In genomic region chr13:23946900-23947299, GRCh38 we compare ENCODE assay signal across 34 cellular contexts. TPM values are rescaled to one million over a fixed set of nuclear protein-coding genes. Genes with fewer than 3 reads are reported as not detected.
"Had no signal": no experiment of that assay in that cellular context is flagged by ENCODE, and none has a peak within 500 bp of the region (broad histone marks: within the 10 kb centered on the region; RNA-seq: fewer than 3 reads in every experiment).

No MANE protein-coding gene starts in this region.

- H3K36me3 ChIP-seq: colonic mucosa, esophagus squamous epithelium, gastrocnemius medialis, heart right ventricle, left lung, lower lobe of right lung had no signal

- H3K27me3 ChIP-seq: colonic mucosa, gastrocnemius medialis had no signal

- FAIRE-seq: endometrium, islet of Langerhans, keratinocyte had no signal

- DNase-seq: colonic mucosa; cortex of kidney; effector CD8-positive, alpha-beta T cell; effector memory CD8-positive, alpha-beta T cell; endodermal cell; erythroblast; esophagus squamous epithelium; foreskin fibroblast; foreskin melanocyte; gastrocnemius medialis; glutamatergic neuron; head of caudate nucleus; heart right ventricle; hippocampal formation; left cardiac atrium; left lung; left ventricle myocardium superior; lower lobe of right lung; mesenchymal stem cell; mucosa of descending colon; naive thymus-derived CD4-positive, alpha-beta T cell had no signal

- H3K4me3 ChIP-seq: colonic mucosa, esophagus squamous epithelium, gastrocnemius medialis, heart right ventricle, left lung, lower lobe of right lung, mucosa of descending colon had no signal

- ATAC-seq: effector memory CD8-positive, alpha-beta T cell; esophagus mucosa; gastrocnemius medialis; left ventricle myocardium superior; mucosa of descending colon had no signal

- H3K9me3 ChIP-seq: colonic mucosa, esophagus squamous epithelium, gastrocnemius medialis, heart right ventricle, left lung, lower lobe of right lung, mucosa of descending colon had no signal

- H3K27ac ChIP-seq: colonic mucosa, epithelial cell of prostate, esophagus squamous epithelium, gastrocnemius medialis, heart right ventricle, left lung, lower lobe of right lung had no signal

- H3K4me1 ChIP-seq: colonic mucosa, gastrocnemius medialis, heart right ventricle, left lung, lower lobe of right lung had no signal

RNA-seq across cellular contexts. Expression of gene C1QTNF9B, which starts 49.6 kb away (rescaled TPM):
- total RNA-seq: dermis microvascular lymphatic vessel endothelial cell; endodermal cell; esophagus mucosa; esophagus squamous epithelium; glomerular endothelial cell; kidney epithelial cell; lower leg skin; lower lobe of right lung; lung microvascular endothelial cell; mesenteric fat pad; mesothelial cell of epicardium; myocyte; naive thymus-derived CD4-positive, alpha-beta T cell had no signal
- polyA plus RNA-seq: keratinocyte; naive thymus-derived CD4-positive, alpha-beta T cell had no signal
